Comparison of ENCODE assay signal across 17 cellular contexts in the genomic region with DNA sequence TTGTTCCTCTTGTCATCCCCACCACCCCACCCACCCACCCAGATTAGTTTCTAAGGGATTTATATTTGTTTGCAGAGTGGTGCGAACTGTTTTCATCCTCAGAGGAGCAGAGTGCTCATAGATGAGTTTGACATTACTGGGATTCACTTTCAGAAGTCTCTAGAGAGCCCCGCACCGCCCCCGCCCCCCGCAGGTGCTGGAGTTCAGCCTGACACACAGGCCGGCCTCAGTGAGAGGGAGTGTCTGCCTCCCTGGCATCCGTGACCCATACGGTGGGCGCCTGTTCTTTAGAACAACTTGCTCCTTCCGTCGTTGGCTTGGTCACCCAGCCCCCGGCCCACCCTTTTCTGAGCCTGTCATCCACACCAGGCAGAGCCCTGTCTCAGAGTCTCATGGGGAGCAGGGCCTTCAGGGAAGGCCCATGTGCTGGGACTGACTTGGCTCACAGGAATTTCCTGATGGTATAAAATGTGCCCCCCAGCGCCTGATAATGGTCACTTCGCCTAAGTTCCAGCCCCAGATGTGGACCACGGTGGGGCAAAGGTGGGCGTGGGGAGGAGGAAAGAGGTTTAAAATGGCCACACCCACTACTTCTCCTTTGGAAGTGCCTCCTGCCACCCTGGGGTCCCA. TPM values are rescaled to one million over a fixed set of nuclear protein-coding genes. Genes with fewer than 3 reads are reported as not detected.
DNase-seq lines count a peak whose midpoint lies in the region; ATAC-seq lines count a peak whose summit lies in the region.
"Had no signal": no experiment of that assay in that cellular context is flagged by ENCODE, and none has a peak within 500 bp of the region (broad histone marks: within the 10 kb centered on the region; RNA-seq: fewer than 3 reads in every experiment).

No MANE protein-coding gene starts in this region.

- H2BK15ac ChIP-seq in mesenchymal stem cell (ENCODE audit: low read depth, poor library complexity, severe bottlenecking): no peak overlapping the region

- no peak overlapping the region for H2AFZ ChIP-seq in mesenchymal stem cell (ENCODE audit: low read depth, low read length)

- no peaks in the 10 kb centered on the region for H3K9me3 ChIP-seq in mesenchymal stem cell (ENCODE audit: control insufficient read depth, low read length)
- H3K9me3 ChIP-seq: right lobe of liver, testis had no signal

- peak; percentile 55 for ATAC-seq in activated naive CD8-positive, alpha-beta T cell treated with anti-CD3 and anti-CD28 coated beads, Interleukin-2, amount 50 U/mL, for 24 hours
- ATAC-seq in GM19463 (IDR thresholded peaks at IDR 0.05; ENCODE audit: unreplicated experiment): no peak

- no peak overlapping the region for H3K23ac ChIP-seq in mesenchymal stem cell (ENCODE audit: low read length in 2 of 2)

- H2BK120ac ChIP-seq in mesenchymal stem cell (ENCODE audit: low read depth, low read length): peak overlapping the region; percentile 52

- no peaks in the 10 kb centered on the region for H3K36me3 ChIP-seq in mesenchymal stem cell (ENCODE audit: control insufficient read depth in 1 of 2, insufficient read depth in 2 of 2, low read depth in 1 of 2, low read length in 2 of 2)
- H3K36me3 ChIP-seq: right lobe of liver had no signal

- H3K9ac ChIP-seq in mesenchymal stem cell (ENCODE audit: low read length): no peak overlapping the region

- H3K27me3 ChIP-seq in mesenchymal stem cell (ENCODE audit: control insufficient read depth in 1 of 2, insufficient read depth in 1 of 2, low read length in 2 of 2): no peaks in the 10 kb centered on the region
- H3K27me3 ChIP-seq: right lobe of liver, testis had no signal

- no peak overlapping the region for H3K27ac Mint-ChIP-seq in activated naive CD8-positive, alpha-beta T cell treated with anti-CD3 and anti-CD28 coated beads, Interleukin-2, amount 50 U/mL, for 24 hours
- H3K27ac Mint-ChIP-seq: activated T-helper 2 cell treated with anti-CD3 and anti-CD28 coated beads, Interferon-gamma antibody, Interleukin-2, Interleukin-4, amounts not matched to agents 10 μg/mL and 5 μg/mL and 100 μg/mL, durations not matched to agents 14 hours and 24 hours and 36 hours had no signal

- peak overlapping the region; percentile 27 for H2AK5ac ChIP-seq in mesenchymal stem cell (ENCODE audit: low read length, severe bottlenecking)

- H3K4me1 Mint-ChIP-seq in activated naive CD8-positive, alpha-beta T cell treated with anti-CD3 and anti-CD28 coated beads, Interleukin-2, amount 50 U/mL, for 24 hours: peaks cover 74% of the 10 kb centered on the region

- WGBS in mesenchymal stem cell: 63% methylated on average over 16 of the region's 16 CpGs

- peak; percentile 68 for DNase-seq in ACHN
- peak; percentile 68 for DNase-seq in EH (ENCODE audit: low read depth)
- no peak for DNase-seq in activated naive CD8-positive, alpha-beta T cell treated with anti-CD3 and anti-CD28 coated beads, Interleukin-2, amount 50 U/mL, for 24 hours
- DNase-seq in mesenchymal stem cell: no peak
- no peak for DNase-seq in NCI-H526 (lab: John Stamatoyannopoulos, UW)
- DNase-seq in DMS 273 (lab: John Stamatoyannopoulos, UW; ENCODE audit: unreplicated experiment): no peak
- no peak for DNase-seq in LoVo (ENCODE audit: low spot score)
- DNase-seq: cortex of kidney; DMS53; stimulated activated CD4-positive, alpha-beta T cell treated with anti-CD3 and anti-CD28 coated beads, Interleukin-2, amount 100 ng/mL, for 48 hours; testis had no signal

- peak overlapping the region; percentile 61 for H4K8ac ChIP-seq in mesenchymal stem cell (ENCODE audit: low read length)

- no peak overlapping the region for H2BK12ac ChIP-seq in mesenchymal stem cell (ENCODE audit: low read length in 2 of 2)

- no peak overlapping the region for H3K27ac ChIP-seq in mesenchymal stem cell (ENCODE audit: low read length, poor library complexity, severe bottlenecking)
- H3K27ac ChIP-seq: epithelial cell of prostate had no signal

- H3K4me1 ChIP-seq in mesenchymal stem cell (ENCODE audit: control insufficient read depth, insufficient read depth, low read depth, low read length): peaks cover 21% of the 10 kb centered on the region

- no peaks in the 10 kb centered on the region for H3K27me3 Mint-ChIP-seq in activated naive CD8-positive, alpha-beta T cell treated with anti-CD3 and anti-CD28 coated beads, Interleukin-2, amount 50 U/mL, for 24 hours
- H3K27me3 Mint-ChIP-seq: memory B cell had no signal

- in situ Hi-C loops in ACHN (cut with HindIII; ENCODE audit: low pct_ligation_motif_present, low pct_unique_long_range_greater_than_20kb, low sequenced_read_pairs): no loop called here

- no peak overlapping the region for H2BK5ac ChIP-seq in mesenchymal stem cell (ENCODE audit: low read depth, low read length, poor library complexity, severe bottlenecking)

- H4K91ac ChIP-seq in mesenchymal stem cell (ENCODE audit: low read length): peak overlapping the region; percentile 61

- no peak overlapping the region for H3K4me3 ChIP-seq in mesenchymal stem cell (ENCODE audit: insufficient read depth in 1 of 2, low read depth in 1 of 2, low read length in 2 of 2)
- H3K4me3 ChIP-seq: right lobe of liver, testis had no signal

- peak overlapping the region; percentile 21 to 60 for H3K18ac ChIP-seq in mesenchymal stem cell (ENCODE audit: low read depth in 1 of 2, low read length in 2 of 2)

- no peak overlapping the region for H3K4me2 ChIP-seq in mesenchymal stem cell (ENCODE audit: low read length, poor library complexity, severe bottlenecking)

- peaks cover 26% of the 10 kb centered on the region for H3K79me1 ChIP-seq in mesenchymal stem cell (replicated peaks; ENCODE audit: low read length, poor library complexity, severe bottlenecking)

- H3K14ac ChIP-seq in mesenchymal stem cell (ENCODE audit: low read length in 2 of 2): peak overlapping the region in 1 of 2 experiments; percentile 46

- H3K4me3 Mint-ChIP-seq in activated naive CD8-positive, alpha-beta T cell treated with anti-CD3 and anti-CD28 coated beads, Interleukin-2, amount 50 U/mL, for 24 hours: no peak overlapping the region
- H3K4me3 Mint-ChIP-seq: memory B cell, neural crest cell had no signal

- peaks cover 7% of the 10 kb centered on the region for H3K36me3 Mint-ChIP-seq in activated naive CD8-positive, alpha-beta T cell treated with anti-CD3 and anti-CD28 coated beads, Interleukin-2, amount 50 U/mL, for 24 hours (ENCODE audit: low read depth)

- no peaks in the 10 kb centered on the region for H3K9me3 Mint-ChIP-seq in activated naive CD8-positive, alpha-beta T cell treated with anti-CD3 and anti-CD28 coated beads, Interleukin-2, amount 50 U/mL, for 24 hours
- H3K9me3 Mint-ChIP-seq: activated T-helper 2 cell treated with anti-CD3 and anti-CD28 coated beads, Interferon-gamma antibody, Interleukin-2, Interleukin-4, amounts not matched to agents 10 μg/mL and 5 μg/mL and 100 μg/mL, durations not matched to agents 14 hours and 24 hours and 36 hours; memory B cell; neural crest cell had no signal

- peak overlapping the region in 1 of 2 experiments; percentile 24 for H3K4ac ChIP-seq in mesenchymal stem cell (ENCODE audit: low read depth in 1 of 2, low read length in 2 of 2)

RNA-seq across cellular contexts. Expression of a gene that starts 44.3 kb away (rescaled TPM):
- 35.6 TPM for polyA plus RNA-seq in mesenchymal stem cell (2013, experiment 1 of 2)
- polyA plus RNA-seq in mesenchymal stem cell (2013, experiment 2 of 2): 36.5 TPM

Comparison
In these comparisons a context has a peak if more than half of its experiments do, and no peak if none do; other contexts are left out.
1. DNase-seq: peak in ACHN (single experiment) and EH (single experiment); none in activated naive CD8-positive, alpha-beta T cell treated with anti-CD3 and anti-CD28 coated beads, Interleukin-2, amount 50 U/mL, for 24 hours (single experiment), mesenchymal stem cell (single experiment), NCI-H526 (0 of 2), DMS 273 (single experiment) and LoVo (single experiment).